ENCODE assay signal across 25 cellular contexts in the genomic region with DNA sequence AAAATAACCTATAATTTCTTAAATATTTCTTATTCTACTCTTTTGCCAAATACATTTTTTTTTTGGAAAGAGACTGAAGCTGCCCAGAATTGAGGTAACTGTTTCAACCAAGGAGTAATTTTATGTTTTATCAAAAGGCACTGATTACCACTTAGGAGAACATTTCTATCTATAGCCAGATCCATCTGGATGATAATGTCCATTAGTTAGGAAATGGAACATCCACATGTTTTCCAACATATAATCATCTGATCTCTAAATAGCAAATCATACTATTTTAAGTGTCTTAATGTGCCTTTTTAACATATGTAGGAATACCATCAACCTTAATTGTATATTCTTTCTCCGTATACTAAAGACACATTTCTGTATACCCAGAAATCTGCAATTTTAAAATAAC.
A peak's percentile ranks its signal among the peaks of the same experiment; 100 is the strongest.
DNase-seq lines count a peak whose midpoint lies in the region; ATAC-seq, FAIRE-seq and TF ChIP-seq lines count a peak whose summit lies in the region.
"Had no signal": no experiment of that assay in that cellular context is flagged by ENCODE, and none has a peak within 500 bp of the region (broad histone marks: within the 10 kb centered on the region; RNA-seq: fewer than 3 reads in every experiment).

No MANE protein-coding gene starts in this region.

- H3K27me3 ChIP-seq in SK-N-SH (ENCODE audit: insufficient read depth), result no peaks in the 10 kb centered on the region
- H3K27me3 ChIP-seq in osteoblast (ENCODE audit: insufficient read depth, low read length), result no peaks in the 10 kb centered on the region
- H3K27me3 ChIP-seq: BLaER1 treated with 17β-estradiol and CSF1 and Interleukin-3, amounts not matched to agents 10 nM and 100 nM had no signal

- no peak for TF ChIP-seq POLR2A in H54 (IDR thresholded peaks at IDR 0.05; ENCODE audit: low read depth, low read length)

- H3K9me3 ChIP-seq in SK-N-SH, result no peaks in the 10 kb centered on the region
- H3K9me3 ChIP-seq in osteoblast (ENCODE audit: low read depth, low read length), result no peaks in the 10 kb centered on the region
- H3K9me3 ChIP-seq: A549; BLaER1 treated with 17β-estradiol and CSF1 and Interleukin-3, amounts not matched to agents 10 nM and 100 nM; Caco-2 had no signal

- H3K79me2 ChIP-seq in SK-N-SH (ENCODE audit: insufficient read depth) (no peaks in the 10 kb centered on the region), osteoblast (ENCODE audit: insufficient read depth, low read length) (no peaks in the 10 kb centered on the region)

- no peak overlapping the region for H3K4me2 ChIP-seq in SK-N-SH
- no peak overlapping the region for H3K4me2 ChIP-seq in osteoblast (ENCODE audit: insufficient read depth, low read length)
- H3K4me2 ChIP-seq: A549; BLaER1 treated with 17β-estradiol and CSF1 and Interleukin-3, amounts not matched to agents 10 nM and 100 nM had no signal

- H3K9ac ChIP-seq in SK-N-SH, result no peak overlapping the region
- H3K9ac ChIP-seq: BLaER1 treated with 17β-estradiol and CSF1 and Interleukin-3, amounts not matched to agents 10 nM and 100 nM had no signal

- peak; percentile 28; the same call in 1 of the 2 replicates for TF ChIP-seq RAD21 in SK-N-SH (IDR thresholded peaks at IDR 0.05; ENCODE audit: low read length)

- CTCF ChIA-PET in SK-N-SH (lab: Yijun Ruan, JAX), result no interaction called here

- DNase-seq in H54 (ENCODE audit: insufficient read length, low spot score), result no peak
- peak; percentile 66 for DNase-seq in SK-N-SH
- peak; percentile 10 for DNase-seq in osteoblast (ENCODE audit: insufficient read length, low spot score, missing footprints)
- DNase-seq in NCI-H510A (lab: John Stamatoyannopoulos, UW), result no peak
- DNase-seq: AML-193; Caco-2; Calu3; CD4-positive, alpha-beta T cell; CD8-positive, alpha-beta T cell; DMS153; DMS53; DMS79; DND-41; EL; GDM1 had no signal

- ATAC-seq in GM18867 (IDR thresholded peaks at IDR 0.05; ENCODE audit: unreplicated experiment), result no peak
- ATAC-seq: A549; CD8-positive, alpha-beta T cell; GM12878 had no signal

- H3K36me3 ChIP-seq in SK-N-SH (replicated peaks in 1 of 2; ENCODE audit: control insufficient read depth in 1 of 2, insufficient read depth in 2 of 2, low read length in 1 of 2), result no peaks in the 10 kb centered on the region
- H3K36me3 ChIP-seq in osteoblast (ENCODE audit: insufficient read depth, low read length), result no peaks in the 10 kb centered on the region
- H3K36me3 ChIP-seq: BLaER1 treated with 17β-estradiol and CSF1 and Interleukin-3, amounts not matched to agents 10 nM and 100 nM had no signal

- peak; percentile 45 to 97; a peak in 3 of 4 replicates for TF ChIP-seq EP300 in SK-N-SH (IDR thresholded peaks at IDR 0.05; ENCODE audit: borderline replicate concordance in 1 of 2, low read depth in 1 of 2, low read length in 1 of 2)

- peaks cover 0 to 18% of the 10 kb centered on the region in 2 experiments; a peak in 2 of 4 replicates for H3K4me1 ChIP-seq in SK-N-SH (ENCODE audit: control insufficient read depth in 1 of 2, insufficient read depth in 2 of 2, low read depth in 1 of 2, low read length in 1 of 2)
- H3K4me1 ChIP-seq in osteoblast (ENCODE audit: insufficient read depth, low read length), result no peaks in the 10 kb centered on the region
- H3K4me1 ChIP-seq: A549, Caco-2 had no signal

- no peak for TF ChIP-seq CTCF in SK-N-SH (IDR thresholded peaks at IDR 0.05)
- TF ChIP-seq CTCF in osteoblast (IDR thresholded peaks at IDR 0.05; ENCODE audit: extremely low read depth, low read depth, low read length), result no peak

- FAIRE-seq in H54 (lab: Jason Lieb, UNC), result peak; percentile 23
- FAIRE-seq: A549, D721Med, GM12878, GM12892, GM18507, GM19239 had no signal

- POLR2A ChIA-PET in SK-N-SH (lab: Yijun Ruan, JAX), result no interaction called here

- H2AFZ ChIP-seq in SK-N-SH (ENCODE audit: low read depth) (no peak overlapping the region), osteoblast (ENCODE audit: low read length) (no peak overlapping the region)

- no peaks in the 10 kb centered on the region for H3F3A ChIP-seq in SK-N-SH (replicated peaks; ENCODE audit: insufficient read depth)

- H3K4me3 ChIP-seq in SK-N-SH (ENCODE audit: low read depth in 2 of 2, low read length in 1 of 2) (no peak overlapping the region), osteoblast (ENCODE audit: insufficient read depth, low read length) (no peak overlapping the region)
- H3K4me3 ChIP-seq: A549; BLaER1 treated with 17β-estradiol and CSF1 and Interleukin-3, amounts not matched to agents 10 nM and 100 nM; GM12878 had no signal

- 20% methylated on average over 1 of the region's 1 CpG for WGBS in SK-N-SH (ENCODE audit: low lambda C conversion rate)

- H4K20me1 ChIP-seq in SK-N-SH (ENCODE audit: insufficient read depth) (no peaks in the 10 kb centered on the region), osteoblast (ENCODE audit: insufficient read depth, low read length) (no peaks in the 10 kb centered on the region)
- H4K20me1 ChIP-seq: BLaER1 treated with 17β-estradiol and CSF1 and Interleukin-3, amounts not matched to agents 10 nM and 100 nM had no signal

- H3K27ac ChIP-seq in SK-N-SH (ENCODE audit: low read depth in 2 of 2, low read length in 1 of 2) (peak overlapping the region in 1 of 2 experiments; percentile 88; a peak in 2 of 4 replicates), osteoblast (ENCODE audit: low read depth, low read length) (no peak overlapping the region)
- H3K27ac ChIP-seq: 22Rv1; A549; BLaER1 treated with 17β-estradiol and CSF1 and Interleukin-3, amounts not matched to agents 10 nM and 100 nM; C4-2B had no signal

- H3K9me2 ChIP-seq in SK-N-SH, result no peaks in the 10 kb centered on the region; the same call in 1 of the 2 replicates

TF ChIP-seq in SK-N-SH, 30 proteins besides CTCF, POLR2A, EP300 and RAD21 (continues in another document):
- TF ChIP-seq YY1 (IDR thresholded peaks at IDR 0.05; ENCODE audit: low read depth), result no peak
- TF ChIP-seq EZH2phosphoT487 (IDR thresholded peaks at IDR 0.05; ENCODE audit: borderline replicate concordance, low read depth), result no peak
- TF ChIP-seq, protein P1, sequence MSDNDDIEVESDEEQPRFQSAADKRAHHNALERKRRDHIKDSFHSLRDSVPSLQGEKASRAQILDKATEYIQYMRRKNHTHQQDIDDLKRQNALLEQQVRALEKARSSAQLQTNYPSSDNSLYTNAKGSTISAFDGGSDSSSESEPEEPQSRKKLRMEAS (IDR thresholded peaks at IDR 0.05; ENCODE audit: low read depth), result no peak
- TF ChIP-seq TCF12 (IDR thresholded peaks at IDR 0.05), result peak; percentile 83
- peak; percentile 99 for TF ChIP-seq GATA2 (CRISPR knock-in tag; IDR thresholded peaks at IDR 0.05)
- TF ChIP-seq, protein P2, sequence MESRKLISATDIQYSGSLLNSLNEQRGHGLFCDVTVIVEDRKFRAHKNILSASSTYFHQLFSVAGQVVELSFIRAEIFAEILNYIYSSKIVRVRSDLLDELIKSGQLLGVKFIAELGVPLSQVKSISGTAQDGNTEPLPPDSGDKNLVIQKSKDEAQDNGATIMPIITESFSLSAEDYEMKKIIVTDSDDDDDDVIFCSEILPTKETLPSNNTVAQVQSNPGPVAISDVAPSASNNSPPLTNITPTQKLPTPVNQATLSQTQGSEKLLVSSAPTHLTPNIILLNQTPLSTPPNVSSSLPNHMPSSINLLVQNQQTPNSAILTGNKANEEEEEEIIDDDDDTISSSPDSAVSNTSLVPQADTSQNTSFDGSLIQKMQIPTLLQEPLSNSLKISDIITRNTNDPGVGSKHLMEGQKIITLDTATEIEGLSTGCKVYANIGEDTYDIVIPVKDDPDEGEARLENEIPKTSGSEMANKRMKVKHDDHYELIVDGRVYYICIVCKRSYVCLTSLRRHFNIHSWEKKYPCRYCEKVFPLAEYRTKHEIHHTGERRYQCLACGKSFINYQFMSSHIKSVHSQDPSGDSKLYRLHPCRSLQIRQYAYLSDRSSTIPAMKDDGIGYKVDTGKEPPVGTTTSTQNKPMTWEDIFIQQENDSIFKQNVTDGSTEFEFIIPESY (IDR thresholded peaks at IDR 0.05; ENCODE audit: borderline replicate concordance, low read depth), result no peak
- TF ChIP-seq MXI1 (IDR thresholded peaks at IDR 0.05; ENCODE audit: low read depth, low read length), result 0 out of 2 replicates have a peak, but pooled peaks have one; percentile 29
- no peak for TF ChIP-seq NRF1 (IDR thresholded peaks at IDR 0.05; ENCODE audit: low read depth, low read length)
- no peak for TF ChIP-seq SMC3 (IDR thresholded peaks at IDR 0.05; ENCODE audit: low read depth, low read length)
- peak; percentile 64 for TF ChIP-seq TEAD4 (IDR thresholded peaks at IDR 0.05; ENCODE audit: borderline replicate concordance, insufficient read depth)
- TF ChIP-seq POLR2AphosphoS5 (IDR thresholded peaks at IDR 0.05; ENCODE audit: low read depth, low read length), result peak; percentile 57; the same call in 1 of the 2 replicates
- TF ChIP-seq, protein P3, sequence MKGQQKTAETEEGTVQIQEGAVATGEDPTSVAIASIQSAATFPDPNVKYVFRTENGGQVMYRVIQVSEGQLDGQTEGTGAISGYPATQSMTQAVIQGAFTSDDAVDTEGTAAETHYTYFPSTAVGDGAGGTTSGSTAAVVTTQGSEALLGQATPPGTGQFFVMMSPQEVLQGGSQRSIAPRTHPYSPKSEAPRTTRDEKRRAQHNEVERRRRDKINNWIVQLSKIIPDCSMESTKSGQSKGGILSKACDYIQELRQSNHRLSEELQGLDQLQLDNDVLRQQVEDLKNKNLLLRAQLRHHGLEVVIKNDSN (IDR thresholded peaks at IDR 0.05; ENCODE audit: borderline replicate concordance, low read depth), result no peak
- TF ChIP-seq, protein P4, sequence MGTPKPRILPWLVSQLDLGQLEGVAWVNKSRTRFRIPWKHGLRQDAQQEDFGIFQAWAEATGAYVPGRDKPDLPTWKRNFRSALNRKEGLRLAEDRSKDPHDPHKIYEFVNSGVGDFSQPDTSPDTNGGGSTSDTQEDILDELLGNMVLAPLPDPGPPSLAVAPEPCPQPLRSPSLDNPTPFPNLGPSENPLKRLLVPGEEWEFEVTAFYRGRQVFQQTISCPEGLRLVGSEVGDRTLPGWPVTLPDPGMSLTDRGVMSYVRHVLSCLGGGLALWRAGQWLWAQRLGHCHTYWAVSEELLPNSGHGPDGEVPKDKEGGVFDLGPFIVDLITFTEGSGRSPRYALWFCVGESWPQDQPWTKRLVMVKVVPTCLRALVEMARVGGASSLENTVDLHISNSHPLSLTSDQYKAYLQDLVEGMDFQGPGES (IDR thresholded peaks at IDR 0.05; ENCODE audit: low read depth, low read length), result no peak
- TF ChIP-seq MEF2A (IDR thresholded peaks at IDR 0.05; ENCODE audit: borderline replicate concordance, low read depth), result peak; percentile 49; the same call in 1 of the 2 replicates
- no peak for TF ChIP-seq RFX5 (IDR thresholded peaks at IDR 0.05; ENCODE audit: low read length)
- no peak for TF ChIP-seq ELF1 (IDR thresholded peaks at IDR 0.05)
- TF ChIP-seq CHD2 (IDR thresholded peaks at IDR 0.05; ENCODE audit: low read length, partially characterized antibody), result peak; percentile 89
- no peak for TF ChIP-seq RXRA (IDR thresholded peaks at IDR 0.05; ENCODE audit: borderline replicate concordance, low read depth)

Comparison
In these comparisons a context has a peak if more than half of its experiments do, and no peak if none do; other contexts are left out.
1. DNase-seq: peak in SK-N-SH (single experiment) and osteoblast (single experiment); none in H54 (single experiment) and NCI-H510A (single experiment).